Comparison of ENCODE assay signal across 10 cellular contexts in genomic region chr6:35096129-35096852, GRCh38. TPM values are rescaled to one million over a fixed set of nuclear protein-coding genes. Genes with fewer than 3 reads are reported as not detected.
A peak's percentile ranks its signal among the peaks of the same experiment; 100 is the strongest.
DNase-seq lines count a peak whose midpoint lies in the region; ATAC-seq and TF ChIP-seq lines count a peak whose summit lies in the region.
"Had no signal": no experiment of that assay in that cellular context is flagged by ENCODE, and none has a peak within 500 bp of the region (broad histone marks: within the 10 kb centered on the region; RNA-seq: fewer than 3 reads in every experiment).

No MANE protein-coding gene starts in this region.

- no peak overlapping the region for H2BK15ac ChIP-seq in neuronal stem cell (ENCODE audit: low read length)

- H3K27ac ChIP-seq in HEK293 (ENCODE audit: extremely low read depth, low read depth, low read length) (no peak overlapping the region), foreskin keratinocyte (no peak overlapping the region), stomach (peak overlapping the region in 4 of 5 donors; percentile 21 to 60 (median 38)), neuronal stem cell (replicated peaks; ENCODE audit: low read length) (no peak overlapping the region)

- no peak for TF ChIP-seq POLR2A in stomach (IDR thresholded peaks at IDR 0.05)

- H3K4me2 ChIP-seq in neuronal stem cell (ENCODE audit: insufficient read depth, low read length, poor library complexity, severe bottlenecking), result no peak overlapping the region

- H3K27me3 ChIP-seq in foreskin keratinocyte (no peaks in the 10 kb centered on the region), stomach (no peaks in the 10 kb centered on the region), neuronal stem cell (ENCODE audit: control insufficient read depth in 3 of 3, insufficient read depth in 3 of 3, low read depth in 1 of 3, low read length in 3 of 3) (no peaks in the 10 kb centered on the region)

- H3K79me1 ChIP-seq in neuronal stem cell (ENCODE audit: low read depth, low read length), result no peaks in the 10 kb centered on the region

- no peak overlapping the region for H4K8ac ChIP-seq in neuronal stem cell (ENCODE audit: low read depth, low read length)

- CTCF ChIA-PET in HEK293 (lab: Yijun Ruan, JAX), result interaction anchor here (0.6 to 1.2 kb wide), 3 partner anchors 43 to 144 kb away, joined by 4 to 5 read pairs (median 4); no protein-coding TSS in a partner anchor

- DNase-seq in RKO (ENCODE audit: low spot score) (peak; percentile 12), foreskin keratinocyte (peak; percentile 41 to 51), stomach (no peak), middle frontal gyrus (ENCODE audit: extremely low spot score, low spot score) (no peak), neuronal stem cell (ENCODE audit: low spot score) (no peak)
- DNase-seq: activated CD4-positive, CD25-positive, alpha-beta regulatory T cell; hypothalamus had no signal

- no peaks in the 10 kb centered on the region for H3K36me3 ChIP-seq in HEK293 (ENCODE audit: control insufficient read depth in 2 of 2, insufficient read depth in 1 of 2, low read length in 2 of 2)
- peaks cover 0 to 6% (median 0%) of the 10 kb centered on the region in 4 donors for H3K36me3 ChIP-seq in stomach
- no peaks in the 10 kb centered on the region for H3K36me3 ChIP-seq in neuronal stem cell (replicated peaks in 1 of 2; ENCODE audit: control insufficient read depth in 2 of 2, insufficient read depth in 2 of 2, low read length in 2 of 2)

- no peak overlapping the region for H2BK12ac ChIP-seq in neuronal stem cell (ENCODE audit: low read length)

- H3K9ac ChIP-seq in neuronal stem cell (ENCODE audit: low read depth, low read length, poor library complexity), result no peak overlapping the region

- 13 to 30% (median 17%) methylated on average over 3 of the region's 3 CpGs for WGBS in stomach, 5 donors
- no CpG with 5 or more reads among the region's 3 CpGs for WGBS in neuronal stem cell (ENCODE audit: extremely low coverage in 2 of 2, insufficient read length in 2 of 2, insufficient replicate concordance in 1 of 2), 2 donors

- TF ChIP-seq CTCF in HEK293 (tag by site-specific recombination; IDR thresholded peaks at IDR 0.05) (no peak), foreskin keratinocyte (conservative IDR thresholded peaks at IDR 0.05) (no peak), stomach (IDR thresholded peaks at IDR 0.05) (no peak)

- intact Hi-C loops in stomach (cut with DNase I; ENCODE audit: low total_unique reads), result no loop called here

- H3K4me1 ChIP-seq in HEK293 (ENCODE audit: control insufficient read depth, insufficient read depth, low read length) (peaks cover 18% of the 10 kb centered on the region), foreskin keratinocyte (peaks cover 9% of the 10 kb centered on the region), stomach (peaks cover 10 to 45% (median 31%) of the 10 kb centered on the region in 4 donors), neuronal stem cell (ENCODE audit: control insufficient read depth in 2 of 2, insufficient read depth in 1 of 2, low read depth in 1 of 2, low read length in 2 of 2) (peaks cover 2 to 5% of the 10 kb centered on the region in 2 donors)

- H3K23ac ChIP-seq in neuronal stem cell (ENCODE audit: low read depth, low read length, poor library complexity), result no peak overlapping the region

- no peak overlapping the region for H2AK5ac ChIP-seq in neuronal stem cell (ENCODE audit: low read depth, low read length)

- no peak overlapping the region for H2BK5ac ChIP-seq in neuronal stem cell (ENCODE audit: low read length)

- no peak overlapping the region for H2AFZ ChIP-seq in neuronal stem cell (ENCODE audit: low read length)

- ATAC-seq in foreskin keratinocyte (no peak), GM19023 (IDR thresholded peaks at IDR 0.05; ENCODE audit: unreplicated experiment) (no peak), HG03565 (IDR thresholded peaks at IDR 0.05; ENCODE audit: unreplicated experiment) (no peak)

- H3K18ac ChIP-seq in neuronal stem cell (ENCODE audit: low read length), result no peak overlapping the region

- H3K4me3 ChIP-seq in HEK293 (ENCODE audit: low read depth, low read length), result no peak overlapping the region
- H3K4me3 ChIP-seq in stomach, result no peak overlapping the region
- H3K4me3 ChIP-seq in neuronal stem cell (ENCODE audit: low read length in 2 of 2), result no peak overlapping the region

- no peak overlapping the region for H2BK120ac ChIP-seq in neuronal stem cell (ENCODE audit: low read depth, low read length)

- H4K91ac ChIP-seq in neuronal stem cell (ENCODE audit: low read depth, low read length, poor library complexity), result no peak overlapping the region

- H3K4ac ChIP-seq in neuronal stem cell (ENCODE audit: low read length), result no peak overlapping the region

- POLR2A ChIA-PET in HEK293 (lab: Yijun Ruan, JAX), result interaction anchor here (0.7 kb wide), 2 partner anchors 208 to 1568 kb away, joined by 3 to 6 read pairs; partner anchors contain the start of gene TAF11

- no peak for TF ChIP-seq EP300 in stomach (IDR thresholded peaks at IDR 0.05)

- H3K14ac ChIP-seq in neuronal stem cell (ENCODE audit: low read length), result no peak overlapping the region

- H3K9me3 ChIP-seq in HEK293 (ENCODE audit: control insufficient read depth, insufficient read depth, low read depth, low read length) (no peaks in the 10 kb centered on the region), stomach (no peaks in the 10 kb centered on the region), neuronal stem cell (replicated peaks in 1 of 2; ENCODE audit: control insufficient read depth in 2 of 2, insufficient read depth in 1 of 2, low read depth in 1 of 2, low read length in 2 of 2) (no peaks in the 10 kb centered on the region)

TF ChIP-seq in HEK293, 187 proteins besides CTCF, POLR2A, EP300 and RAD21 (continues in another document):
- TF ChIP-seq HIC1 (tag by site-specific recombination; IDR thresholded peaks at IDR 0.05) (no peak), ZNF114 (tag by site-specific recombination; IDR thresholded peaks at IDR 0.05) (no peak), ZNF23 (tag by site-specific recombination; IDR thresholded peaks at IDR 0.05; ENCODE audit: borderline replicate concordance) (no peak), KLF8 (tag by site-specific recombination; IDR thresholded peaks at IDR 0.05) (no peak), BCL6B (tag by site-specific recombination; IDR thresholded peaks at IDR 0.05) (0 out of 2 replicates have a peak, but pooled peaks have one; percentile 23), ATF2 (tag by site-specific recombination; IDR thresholded peaks at IDR 0.05; ENCODE audit: low read depth) (no peak), ZNF394 (tag by site-specific recombination; IDR thresholded peaks at IDR 0.05; ENCODE audit: borderline replicate concordance) (no peak), GLIS1 (tag by site-specific recombination; IDR thresholded peaks at IDR 0.05) (peak; percentile 15; the same call in 1 of the 2 replicates), ZNF610 (tag by site-specific recombination; IDR thresholded peaks at IDR 0.05; ENCODE audit: borderline replicate concordance) (no peak), ZSCAN16 (tag by site-specific recombination; IDR thresholded peaks at IDR 0.05) (no peak)

RNA-seq across cellular contexts. Expression of gene TCP11, which starts 44.8 kb away (rescaled TPM):
- total RNA-seq in foreskin keratinocyte, result 0.07 TPM in 1 of 2 replicates, not detected in the other
- 0.03 TPM in 1 of 2 replicates, not detected in the other for polyA plus RNA-seq in foreskin keratinocyte
- total RNA-seq in stomach, result under 1 TPM in 1 of 5 donors, not detected in 4; 0.73 TPM
- polyA plus RNA-seq in stomach, result under 1 TPM in 1 of 3 donors, not detected in 2; 0.25 TPM
- polyA plus RNA-seq in neuronal stem cell (2013, experiment 1 of 2), result 0.47 TPM
- 0.40 TPM for polyA plus RNA-seq in neuronal stem cell (2013, experiment 2 of 2)

Comparison
In these comparisons a context has a peak if more than half of its experiments do, and no peak if none do; other contexts are left out.
1. H3K27ac ChIP-seq: peak in stomach (4 of 5); none in HEK293 (single experiment), foreskin keratinocyte (single experiment) and neuronal stem cell (single experiment).
2. DNase-seq: peak in RKO (single experiment) and foreskin keratinocyte (2 of 2); none in stomach (single experiment), middle frontal gyrus (single experiment) and neuronal stem cell (single experiment).